In the genomic region with DNA sequence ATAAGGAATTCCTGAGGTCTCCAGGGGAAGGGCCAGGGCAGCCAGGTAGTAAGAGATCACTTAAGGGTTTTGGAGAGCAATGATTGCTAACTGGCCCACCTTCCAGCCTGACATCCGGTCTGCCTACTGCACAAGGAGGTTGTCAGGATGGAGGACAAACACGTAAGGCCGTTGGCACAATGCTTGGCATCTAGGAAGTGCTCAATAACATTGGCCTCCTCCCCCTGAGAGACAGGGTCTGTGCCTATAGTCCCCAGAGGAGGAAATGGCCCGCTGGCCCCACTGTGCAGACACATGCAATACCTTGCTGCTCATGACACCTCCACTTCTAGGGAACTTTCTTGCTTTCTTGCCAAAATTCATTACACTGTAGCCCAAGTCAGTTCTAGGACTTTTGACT, we compare ENCODE assay signal across 15 cellular contexts.
DNase-seq lines count a peak whose midpoint lies in the region; ATAC-seq and TF ChIP-seq lines count a peak whose summit lies in the region.
"Had no signal": no experiment of that assay in that cellular context is flagged by ENCODE, and none has a peak within 500 bp of the region (broad histone marks: within the 10 kb centered on the region; RNA-seq: fewer than 3 reads in every experiment).

No MANE protein-coding gene starts in this region.

- no peak overlapping the region for H2BK15ac ChIP-seq in H9 (ENCODE audit: low read depth, low read length)

- H3K4me3 ChIP-seq in coronary artery (no peak overlapping the region), body of pancreas (no peak overlapping the region)
- H3K4me3 ChIP-seq: BLaER1 treated with 17β-estradiol and CSF1 and Interleukin-3, amounts not matched to agents 10 nM and 100 nM had no signal

- no CpG with 5 or more reads among the region's 4 CpGs for WGBS in H9 (ENCODE audit: extremely low coverage, insufficient read length, low lambda C conversion rate)
- WGBS in body of pancreas, 2 donors = 72 to 75% methylated on average over 4 of the region's 4 CpGs

- no peak overlapping the region for H3K56ac ChIP-seq in H9 (ENCODE audit: insufficient read length, low read depth, low read length)

- intact Hi-C loops in body of pancreas (cut with DNase I) = no loop called here

- H3K23ac ChIP-seq in H9 (ENCODE audit: insufficient read length, low read depth, low read length) = no peak overlapping the region

- H3K4me1 Mint-ChIP-seq in H9 (peaks cover 0 to 8% of the 10 kb centered on the region in 2 experiments; a peak in 2 of 4 replicates), osteocyte (ENCODE audit: unreplicated experiment) (no peaks in the 10 kb centered on the region)
- H3K4me1 Mint-ChIP-seq: B cell had no signal

- H3K79me2 ChIP-seq in H9 (ENCODE audit: insufficient read depth, low read length) = no peaks in the 10 kb centered on the region

- H3K9ac ChIP-seq in H9 (ENCODE audit: extremely low read depth, insufficient read length, low read length) = no peak overlapping the region
- H3K9ac ChIP-seq: BLaER1 treated with 17β-estradiol and CSF1 and Interleukin-3, amounts not matched to agents 10 nM and 100 nM had no signal

- no peak overlapping the region for H2BK20ac ChIP-seq in H9 (ENCODE audit: low read depth, low read length, poor library complexity, severe bottlenecking)

- no peaks in the 10 kb centered on the region for H3K79me1 ChIP-seq in H9 (ENCODE audit: insufficient read depth, low read depth, low read length, poor library complexity, severe bottlenecking)

- H3K4ac ChIP-seq in H9 (ENCODE audit: low read depth, low read length) = no peak overlapping the region

- ATAC-seq in body of pancreas (no peak), GM18502 (IDR thresholded peaks at IDR 0.05; ENCODE audit: poor library complexity, unreplicated experiment) (no peak)
- ATAC-seq: CD8-positive, alpha-beta T cell had no signal

- no peak overlapping the region for H4K8ac ChIP-seq in H9 (replicated peaks; ENCODE audit: insufficient read length, low read depth, low read length)

- no peaks in the 10 kb centered on the region; the same call in 1 of the 2 replicates for H3K27me3 ChIP-seq in H9 (ENCODE audit: insufficient read depth, low read length)
- no peaks in the 10 kb centered on the region for H3K27me3 ChIP-seq in body of pancreas
- H3K27me3 ChIP-seq: BLaER1 treated with 17β-estradiol and CSF1 and Interleukin-3, amounts not matched to agents 10 nM and 100 nM had no signal

- H3K27ac Mint-ChIP-seq in H9 = no peak overlapping the region; a peak in 1 of 7 replicates
- H3K27ac Mint-ChIP-seq in osteocyte (ENCODE audit: unreplicated experiment) = no peak overlapping the region
- H3K27ac Mint-ChIP-seq: B cell; CD8-positive, alpha-beta T cell had no signal

- H3T11ph ChIP-seq in H9 (ENCODE audit: low read length) = no peak overlapping the region

- no peak overlapping the region for H3K27ac ChIP-seq in H9 (ENCODE audit: insufficient read length, low read depth, low read length)
- no peak overlapping the region for H3K27ac ChIP-seq in coronary artery
- no peak overlapping the region for H3K27ac ChIP-seq in body of pancreas
- H3K27ac ChIP-seq: BLaER1 treated with 17β-estradiol and CSF1 and Interleukin-3, amounts not matched to agents 10 nM and 100 nM had no signal

- H3K9me3 Mint-ChIP-seq in H9 = no peaks in the 10 kb centered on the region
- H3K9me3 Mint-ChIP-seq in osteocyte (ENCODE audit: unreplicated experiment) = no peaks in the 10 kb centered on the region
- H3K9me3 Mint-ChIP-seq: CD8-positive, alpha-beta T cell had no signal

- no peak overlapping the region for H4K5ac ChIP-seq in H9 (ENCODE audit: insufficient read length, low read depth, low read length)

- no peaks in the 10 kb centered on the region for H3K9me3 ChIP-seq in H9 (ENCODE audit: control insufficient read depth, low read depth, low read length)
- H3K9me3 ChIP-seq in body of pancreas = no peaks in the 10 kb centered on the region
- H3K9me3 ChIP-seq: BLaER1 treated with 17β-estradiol and CSF1 and Interleukin-3, amounts not matched to agents 10 nM and 100 nM had no signal

- H3K27me3 Mint-ChIP-seq in H9 (ENCODE audit: low read depth) (peaks cover 11% of the 10 kb centered on the region), osteocyte (ENCODE audit: unreplicated experiment) (peaks cover 5% of the 10 kb centered on the region)

- no peak for TF ChIP-seq POLR2A in body of pancreas (IDR thresholded peaks at IDR 0.05)

- no peak overlapping the region for H2AFZ ChIP-seq in H9 (ENCODE audit: low read length)

- no peak overlapping the region for H3K4me2 ChIP-seq in H9 (ENCODE audit: insufficient read depth, insufficient read length, low read length)
- H3K4me2 ChIP-seq: BLaER1 treated with 17β-estradiol and CSF1 and Interleukin-3, amounts not matched to agents 10 nM and 100 nM had no signal

- no peak overlapping the region for H4K91ac ChIP-seq in H9 (ENCODE audit: insufficient read length, low read depth, low read length)

- no peaks in the 10 kb centered on the region for H4K20me1 ChIP-seq in H9 (ENCODE audit: control insufficient read depth, insufficient read depth, insufficient read length)
- H4K20me1 ChIP-seq: BLaER1 treated with 17β-estradiol and CSF1 and Interleukin-3, amounts not matched to agents 10 nM and 100 nM had no signal

- H3K36me3 Mint-ChIP-seq in H9 (ENCODE audit: insufficient read depth in 1 of 3, low read depth in 3 of 3) (no peaks in the 10 kb centered on the region), osteocyte (ENCODE audit: unreplicated experiment) (no peaks in the 10 kb centered on the region)
- H3K36me3 Mint-ChIP-seq: CD8-positive, alpha-beta T cell had no signal

- H3K4me1 ChIP-seq in H9 (ENCODE audit: insufficient read depth, low read length) = no peaks in the 10 kb centered on the region
- no peaks in the 10 kb centered on the region for H3K4me1 ChIP-seq in body of pancreas

- H2BK5ac ChIP-seq in H9 (ENCODE audit: insufficient read length, low read length) = no peak overlapping the region

- H2AK5ac ChIP-seq in H9 (ENCODE audit: insufficient read length, low read length) = no peak overlapping the region

- no peak overlapping the region for H2BK12ac ChIP-seq in H9 (ENCODE audit: insufficient read length, low read depth, low read length)

- H3K36me3 ChIP-seq in body of pancreas (replicated peaks in 1 of 2; ENCODE audit: insufficient read depth in 1 of 2, low read depth in 2 of 2) = no peaks in the 10 kb centered on the region
- H3K36me3 ChIP-seq: BLaER1 treated with 17β-estradiol and CSF1 and Interleukin-3, amounts not matched to agents 10 nM and 100 nM had no signal

- H3K23me2 ChIP-seq in H9 (ENCODE audit: insufficient read length, low read depth, low read length, poor library complexity, severe bottlenecking) = no peaks in the 10 kb centered on the region

- H3K14ac ChIP-seq in H9 (ENCODE audit: insufficient read depth, low read length) = no peak overlapping the region

- DNase-seq in H9 = peak; percentile 12
- DNase-seq in coronary artery (ENCODE audit: low spot score) = peak; percentile 19
- peak; percentile 73 for DNase-seq in osteocyte (ENCODE audit: extremely low spot score, unreplicated experiment)
- peak; percentile 12 for DNase-seq in ureter (ENCODE audit: low spot score)
- DNase-seq in retina = no peak
- no peak for DNase-seq in body of pancreas
- DNase-seq: Calu3, DMS79 treated with DMSO at 0.1 percent for 48 hours, GF-D8, GOT3, H7 had no signal

- no peak overlapping the region for H3K18ac ChIP-seq in H9 (ENCODE audit: insufficient read length, low read depth, low read length)

- no peak for TF ChIP-seq CTCF in H9 (conservative IDR thresholded peaks at IDR 0.05)
- TF ChIP-seq CTCF in coronary artery (IDR thresholded peaks at IDR 0.05) = no peak
- no peak for TF ChIP-seq CTCF in osteocyte (IDR thresholded peaks at IDR 0.05)
- TF ChIP-seq CTCF in body of pancreas (IDR thresholded peaks at IDR 0.05) = no peak

- H2BK120ac ChIP-seq in H9 (ENCODE audit: low read depth, low read length, poor library complexity, severe bottlenecking) = no peak overlapping the region

- H3K4me3 Mint-ChIP-seq in H9 (no peak overlapping the region), osteocyte (ENCODE audit: unreplicated experiment) (no peak overlapping the region)
- H3K4me3 Mint-ChIP-seq: B cell; CD8-positive, alpha-beta T cell had no signal

Comparison
In these comparisons a context has a peak if more than half of its experiments do, and no peak if none do; other contexts are left out.
1. DNase-seq: peak in H9 (single experiment), coronary artery (single experiment), osteocyte (single experiment) and ureter (single experiment); none in retina (single experiment) and body of pancreas (0 of 4).